Comparison of ENCODE assay signal across 25 cellular contexts in the genomic region with DNA sequence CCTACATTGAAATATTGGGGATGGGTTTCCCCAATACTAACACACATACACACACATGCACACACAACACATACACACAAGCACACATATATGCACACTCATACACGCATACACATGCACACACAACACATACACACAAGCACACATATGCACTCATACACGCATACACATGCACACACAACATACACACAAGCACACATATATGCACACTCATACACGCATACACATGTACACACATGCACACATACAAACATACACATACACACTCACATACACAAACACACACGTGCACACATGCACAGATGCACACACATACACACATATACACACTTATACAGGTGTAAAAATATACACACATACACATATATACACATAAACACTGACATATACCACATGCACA.
"Had no signal": no experiment of that assay in that cellular context is flagged by ENCODE, and none has a peak within 500 bp of the region (broad histone marks: within the 10 kb centered on the region; RNA-seq: fewer than 3 reads in every experiment).

No MANE protein-coding gene starts in this region.

- H3K4me1 ChIP-seq: esophagus muscularis mucosa, foreskin keratinocyte, gastroesophageal sphincter, heart right ventricle, lower lobe of right lung, parathyroid adenoma, stomach, thyroid gland had no signal

- H3K4me2 ChIP-seq: smooth muscle cell had no signal

- DNase-seq: dorsolateral prefrontal cortex; effector CD8-positive, alpha-beta T cell; foreskin keratinocyte; heart right ventricle; left ventricle myocardium superior; lower lobe of right lung; stimulated activated CD4-positive, alpha-beta T cell treated with anti-CD3 and anti-CD28 coated beads, Interleukin-12 subunit alpha, Interleukin-12 subunit beta, amount 100 ng/mL, for 4 hours; stimulated activated CD4-positive, alpha-beta T cell treated with anti-CD3 and anti-CD28 coated beads, Interleukin-1b, Interleukin-23, amount 100 ng/mL, for 48 hours; stimulated activated CD4-positive, alpha-beta T cell treated with anti-CD3 and anti-CD28 coated beads, Interleukin-4, amount 100 ng/mL, for 1 hour; stimulated activated CD8-positive, alpha-beta memory T cell treated with anti-CD3 and anti-CD28 coated beads, Interleukin-4, amount 100 ng/mL, for 48 hours; stimulated activated naive CD4-positive, alpha-beta T cell; thyroid gland had no signal

- ATAC-seq: foreskin keratinocyte; gastroesophageal sphincter; heart right ventricle; left ventricle myocardium superior; lower lobe of right lung; natural killer cell treated with Interleukin-12 subunit alpha and Interleukin-12 subunit beta and Interleukin-15 and Interleukin-18, amount 100 ng/mL, for 72 hours; sciatic nerve had no signal

- H3K9me3 Mint-ChIP-seq: natural killer cell treated with Interleukin-12 subunit alpha and Interleukin-12 subunit beta and Interleukin-15 and Interleukin-18, amount 100 ng/mL, for 72 hours had no signal

- H3K27ac ChIP-seq: dorsolateral prefrontal cortex, esophagus muscularis mucosa, foreskin keratinocyte, gastroesophageal sphincter, heart right ventricle, lower lobe of right lung, parathyroid adenoma, stomach, thyroid gland had no signal

- H3K4me3 Mint-ChIP-seq: natural killer cell treated with Interleukin-12 subunit alpha and Interleukin-12 subunit beta and Interleukin-15 and Interleukin-18, amount 100 ng/mL, for 72 hours; neural crest cell; type B pancreatic cell had no signal

- H3K4me3 ChIP-seq: dorsolateral prefrontal cortex, esophagus muscularis mucosa, gastroesophageal sphincter, heart right ventricle, lower lobe of right lung, smooth muscle cell, stomach, thyroid gland had no signal

- H3K27me3 Mint-ChIP-seq: natural killer cell treated with Interleukin-12 subunit alpha and Interleukin-12 subunit beta and Interleukin-15 and Interleukin-18, amount 100 ng/mL, for 72 hours; type B pancreatic cell had no signal

- H2AFZ ChIP-seq: parathyroid adenoma had no signal

- H3K27ac Mint-ChIP-seq: natural killer cell treated with Interleukin-12 subunit alpha and Interleukin-12 subunit beta and Interleukin-15 and Interleukin-18, amount 100 ng/mL, for 72 hours; progenitor cell of endocrine pancreas; type B pancreatic cell had no signal

- H3K4me1 Mint-ChIP-seq: neural crest cell had no signal

- H3K9ac ChIP-seq: parathyroid adenoma had no signal

- H3K27me3 ChIP-seq: dorsolateral prefrontal cortex, esophagus muscularis mucosa, foreskin keratinocyte, gastroesophageal sphincter, stomach, thyroid gland had no signal

- H3K36me3 ChIP-seq: esophagus muscularis mucosa, gastroesophageal sphincter, heart right ventricle, lower lobe of right lung, stomach, thyroid gland had no signal

- H3K79me2 ChIP-seq: parathyroid adenoma had no signal

- FAIRE-seq: colon, endothelial cell of umbilical vein, keratinocyte had no signal

- H3K36me3 Mint-ChIP-seq: natural killer cell treated with Interleukin-12 subunit alpha and Interleukin-12 subunit beta and Interleukin-15 and Interleukin-18, amount 100 ng/mL, for 72 hours had no signal

- H3K9me3 ChIP-seq: esophagus muscularis mucosa, gastroesophageal sphincter, lower lobe of right lung, stomach, thyroid gland had no signal
